ENCODE assay signal across 1 cellular context in genomic region chr15:64381000-64381751, GRCh38.
TF ChIP-seq lines count a peak whose summit lies in the region.

PCLAF (minus strand) TSS chr15:64381441; CDS start chr15:64381371, 70 bp downstream.

TF ChIP-seq in K562, 482 proteins besides CTCF, POLR2A, EP300 and RAD21 (continued from another document and continues in another):
- TF ChIP-seq, protein P1, sequence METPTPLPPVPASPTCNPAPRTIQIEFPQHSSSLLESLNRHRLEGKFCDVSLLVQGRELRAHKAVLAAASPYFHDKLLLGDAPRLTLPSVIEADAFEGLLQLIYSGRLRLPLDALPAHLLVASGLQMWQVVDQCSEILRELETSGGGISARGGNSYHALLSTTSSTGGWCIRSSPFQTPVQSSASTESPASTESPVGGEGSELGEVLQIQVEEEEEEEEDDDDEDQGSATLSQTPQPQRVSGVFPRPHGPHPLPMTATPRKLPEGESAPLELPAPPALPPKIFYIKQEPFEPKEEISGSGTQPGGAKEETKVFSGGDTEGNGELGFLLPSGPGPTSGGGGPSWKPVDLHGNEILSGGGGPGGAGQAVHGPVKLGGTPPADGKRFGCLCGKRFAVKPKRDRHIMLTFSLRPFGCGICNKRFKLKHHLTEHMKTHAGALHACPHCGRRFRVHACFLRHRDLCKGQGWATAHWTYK (CRISPR knock-in tag; IDR thresholded peaks at IDR 0.05), result no peak
- TF ChIP-seq ZNF586 (CRISPR knock-in tag; conservative IDR thresholded peaks at IDR 0.05) (no peak), POLR3A (IDR thresholded peaks at IDR 0.05; ENCODE audit: borderline replicate concordance, extremely low read depth, insufficient read depth, insufficient read length) (no peak), MBD2 (IDR thresholded peaks at IDR 0.05; ENCODE audit: borderline replicate concordance, low read depth) (peak; percentile 99), ZNF143 (CRISPR knock-in tag; IDR thresholded peaks at IDR 0.05) (no peak), GATAD2A (IDR thresholded peaks at IDR 0.05) (no peak; the same call in 1 of the 2 replicates), ZBTB49 (CRISPR knock-in tag; IDR thresholded peaks at IDR 0.05; ENCODE audit: borderline replicate concordance) (no peak), TCF7 (IDR thresholded peaks at IDR 0.05; ENCODE audit: borderline replicate concordance) (no peak), TOE1 (IDR thresholded peaks at IDR 0.05; ENCODE audit: borderline replicate concordance) (peak; percentile 65; the same call in 1 of the 2 replicates), TOE1 (CRISPR knock-in tag; IDR thresholded peaks at IDR 0.05; ENCODE audit: borderline replicate concordance, low read depth) (no peak), ZNF431 (CRISPR knock-in tag; IDR thresholded peaks at IDR 0.05) (no peak), RHOXF2B (CRISPR knock-in tag; conservative IDR thresholded peaks at IDR 0.05) (no peak), PTTG1 (tag; IDR thresholded peaks at IDR 0.05; ENCODE audit: low read depth) (no peak), GABPA (tag; conservative IDR thresholded peaks at IDR 0.05; ENCODE audit: low read depth) (no peak), ZNF75A (CRISPR knock-in tag; IDR thresholded peaks at IDR 0.05) (no peak), SIN3B (IDR thresholded peaks at IDR 0.05; ENCODE audit: low read depth) (peak; percentile 84; the same call in 1 of the 2 replicates), ZNF212 (CRISPR knock-in tag; IDR thresholded peaks at IDR 0.05) (no peak), MIER1 (IDR thresholded peaks at IDR 0.05; ENCODE audit: low read depth) (no peak), MCM2 (IDR thresholded peaks at IDR 0.05; ENCODE audit: low read depth) (no peak), ASH1L (IDR thresholded peaks at IDR 0.05; ENCODE audit: borderline replicate concordance, low read depth, partially characterized antibody) (peak; percentile 97), ZNF124 (CRISPR knock-in tag; IDR thresholded peaks at IDR 0.05) (no peak), ATF1 (CRISPR knock-in tag; IDR thresholded peaks at IDR 0.05) (no peak), ATF1 (tag; IDR thresholded peaks at IDR 0.05) (peak; percentile 94), ZNF699 (CRISPR knock-in tag; IDR thresholded peaks at IDR 0.05; ENCODE audit: insufficient replicate concordance) (no peak), ZNF77 (CRISPR knock-in tag; IDR thresholded peaks at IDR 0.05) (no peak), HIVEP1 (CRISPR knock-in tag; IDR thresholded peaks at IDR 0.05) (no peak), RFX1 (IDR thresholded peaks at IDR 0.05) (no peak), NFIC (IDR thresholded peaks at IDR 0.05) (0 out of 2 replicates have a peak, but pooled peaks have one; percentile 19), MLLT1 (IDR thresholded peaks at IDR 0.05) (no peak; a peak in 1 of 4 replicates), MXI1 (IDR thresholded peaks at IDR 0.05; ENCODE audit: low read depth, low read length) (0 out of 2 replicates have a peak, but pooled peaks have one; percentile 25), CREM (IDR thresholded peaks at IDR 0.05; ENCODE audit: low read depth) (peak; percentile 87), BCOR (IDR thresholded peaks at IDR 0.05) (no peak; the same call in 1 of the 2 replicates), XRCC5 (IDR thresholded peaks at IDR 0.05; ENCODE audit: low read depth, low read length) (peak; percentile 70; the same call in 1 of the 2 replicates), CHD4 (IDR thresholded peaks at IDR 0.05; ENCODE audit: insufficient read depth, insufficient replicate concordance, low read depth, low read length, poor library complexity, severe bottlenecking) (no peak), IFI16 (CRISPR knock-in tag; IDR thresholded peaks at IDR 0.05) (no peak), LCOR (CRISPR knock-in tag; IDR thresholded peaks at IDR 0.05) (peak; percentile 73), PRMT5 (CRISPR knock-in tag; IDR thresholded peaks at IDR 0.05) (no peak), KHSRP (IDR thresholded peaks at IDR 0.05) (no peak), SLC30A9 (CRISPR knock-in tag; IDR thresholded peaks at IDR 0.05) (no peak), ZNF24 (IDR thresholded peaks at IDR 0.05) (no peak), BRCA1 (IDR thresholded peaks at IDR 0.05) (no peak), BRCA1 (CRISPR knock-in tag; IDR thresholded peaks at IDR 0.05) (no peak), HOXB6 (CRISPR knock-in tag; IDR thresholded peaks at IDR 0.05; ENCODE audit: borderline replicate concordance) (no peak), FOXK1 (CRISPR knock-in tag; IDR thresholded peaks at IDR 0.05; ENCODE audit: borderline replicate concordance) (peak; percentile 56; the same call in 1 of the 2 replicates), ZNF41 (CRISPR knock-in tag; conservative IDR thresholded peaks at IDR 0.05) (no peak), CAMTA2 (CRISPR knock-in tag; conservative IDR thresholded peaks at IDR 0.05) (no peak), XRCC3 (IDR thresholded peaks at IDR 0.05) (no peak), LARP7 (IDR thresholded peaks at IDR 0.05) (no peak), ZNF408 (CRISPR knock-in tag; IDR thresholded peaks at IDR 0.05; ENCODE audit: low read depth) (no peak), SUPT5H (IDR thresholded peaks at IDR 0.05) (peak; percentile 95), ZNF76 (CRISPR knock-in tag; IDR thresholded peaks at IDR 0.05; ENCODE audit: borderline replicate concordance) (no peak), ZNF695 (CRISPR knock-in tag; IDR thresholded peaks at IDR 0.05) (no peak), DACH1 (IDR thresholded peaks at IDR 0.05; ENCODE audit: partially characterized antibody) (no peak), ZNF277 (CRISPR knock-in tag; IDR thresholded peaks at IDR 0.05; ENCODE audit: borderline replicate concordance) (no peak)
- TF ChIP-seq, protein P2, sequence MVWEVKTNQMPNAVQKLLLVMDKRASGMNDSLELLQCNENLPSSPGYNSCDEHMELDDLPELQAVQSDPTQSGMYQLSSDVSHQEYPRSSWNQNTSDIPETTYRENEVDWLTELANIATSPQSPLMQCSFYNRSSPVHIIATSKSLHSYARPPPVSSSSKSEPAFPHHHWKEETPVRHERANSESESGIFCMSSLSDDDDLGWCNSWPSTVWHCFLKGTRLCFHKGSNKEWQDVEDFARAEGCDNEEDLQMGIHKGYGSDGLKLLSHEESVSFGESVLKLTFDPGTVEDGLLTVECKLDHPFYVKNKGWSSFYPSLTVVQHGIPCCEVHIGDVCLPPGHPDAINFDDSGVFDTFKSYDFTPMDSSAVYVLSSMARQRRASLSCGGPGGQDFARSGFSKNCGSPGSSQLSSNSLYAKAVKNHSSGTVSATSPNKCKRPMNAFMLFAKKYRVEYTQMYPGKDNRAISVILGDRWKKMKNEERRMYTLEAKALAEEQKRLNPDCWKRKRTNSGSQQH (CRISPR knock-in tag; IDR thresholded peaks at IDR 0.05), result no peak
- TF ChIP-seq, protein P3, sequence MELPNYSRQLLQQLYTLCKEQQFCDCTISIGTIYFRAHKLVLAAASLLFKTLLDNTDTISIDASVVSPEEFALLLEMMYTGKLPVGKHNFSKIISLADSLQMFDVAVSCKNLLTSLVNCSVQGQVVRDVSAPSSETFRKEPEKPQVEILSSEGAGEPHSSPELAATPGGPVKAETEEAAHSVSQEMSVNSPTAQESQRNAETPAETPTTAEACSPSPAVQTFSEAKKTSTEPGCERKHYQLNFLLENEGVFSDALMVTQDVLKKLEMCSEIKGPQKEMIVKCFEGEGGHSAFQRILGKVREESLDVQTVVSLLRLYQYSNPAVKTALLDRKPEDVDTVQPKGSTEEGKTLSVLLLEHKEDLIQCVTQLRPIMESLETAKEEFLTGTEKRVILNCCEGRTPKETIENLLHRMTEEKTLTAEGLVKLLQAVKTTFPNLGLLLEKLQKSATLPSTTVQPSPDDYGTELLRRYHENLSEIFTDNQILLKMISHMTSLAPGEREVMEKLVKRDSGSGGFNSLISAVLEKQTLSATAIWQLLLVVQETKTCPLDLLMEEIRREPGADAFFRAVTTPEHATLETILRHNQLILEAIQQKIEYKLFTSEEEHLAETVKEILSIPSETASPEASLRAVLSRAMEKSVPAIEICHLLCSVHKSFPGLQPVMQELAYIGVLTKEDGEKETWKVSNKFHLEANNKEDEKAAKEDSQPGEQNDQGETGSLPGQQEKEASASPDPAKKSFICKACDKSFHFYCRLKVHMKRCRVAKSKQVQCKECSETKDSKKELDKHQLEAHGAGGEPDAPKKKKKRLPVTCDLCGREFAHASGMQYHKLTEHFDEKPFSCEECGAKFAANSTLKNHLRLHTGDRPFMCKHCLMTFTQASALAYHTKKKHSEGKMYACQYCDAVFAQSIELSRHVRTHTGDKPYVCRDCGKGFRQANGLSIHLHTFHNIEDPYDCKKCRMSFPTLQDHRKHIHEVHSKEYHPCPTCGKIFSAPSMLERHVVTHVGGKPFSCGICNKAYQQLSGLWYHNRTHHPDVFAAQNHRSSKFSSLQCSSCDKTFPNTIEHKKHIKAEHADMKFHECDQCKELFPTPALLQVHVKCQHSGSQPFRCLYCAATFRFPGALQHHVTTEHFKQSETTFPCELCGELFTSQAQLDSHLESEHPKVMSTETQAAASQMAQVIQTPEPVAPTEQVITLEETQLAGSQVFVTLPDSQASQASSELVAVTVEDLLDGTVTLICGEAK (IDR thresholded peaks at IDR 0.05), result no peak
- TF ChIP-seq, protein P3 (CRISPR knock-in tag; IDR thresholded peaks at IDR 0.05), result no peak
- TF ChIP-seq, protein P4, sequence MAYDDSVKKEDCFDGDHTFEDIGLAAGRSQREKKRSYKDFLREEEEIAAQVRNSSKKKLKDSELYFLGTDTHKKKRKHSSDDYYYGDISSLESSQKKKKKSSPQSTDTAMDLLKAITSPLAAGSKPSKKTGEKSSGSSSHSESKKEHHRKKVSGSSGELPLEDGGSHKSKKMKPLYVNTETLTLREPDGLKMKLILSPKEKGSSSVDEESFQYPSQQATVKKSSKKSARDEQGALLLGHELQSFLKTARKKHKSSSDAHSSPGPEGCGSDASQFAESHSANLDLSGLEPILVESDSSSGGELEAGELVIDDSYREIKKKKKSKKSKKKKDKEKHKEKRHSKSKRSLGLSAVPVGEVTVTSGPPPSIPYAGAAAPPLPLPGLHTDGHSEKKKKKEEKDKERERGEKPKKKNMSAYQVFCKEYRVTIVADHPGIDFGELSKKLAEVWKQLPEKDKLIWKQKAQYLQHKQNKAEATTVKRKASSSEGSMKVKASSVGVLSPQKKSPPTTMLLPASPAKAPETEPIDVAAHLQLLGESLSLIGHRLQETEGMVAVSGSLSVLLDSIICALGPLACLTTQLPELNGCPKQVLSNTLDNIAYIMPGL (CRISPR knock-in tag; IDR thresholded peaks at IDR 0.05), result no peak
